ENCODE assay signal across 1 cellular context in the genomic region with DNA sequence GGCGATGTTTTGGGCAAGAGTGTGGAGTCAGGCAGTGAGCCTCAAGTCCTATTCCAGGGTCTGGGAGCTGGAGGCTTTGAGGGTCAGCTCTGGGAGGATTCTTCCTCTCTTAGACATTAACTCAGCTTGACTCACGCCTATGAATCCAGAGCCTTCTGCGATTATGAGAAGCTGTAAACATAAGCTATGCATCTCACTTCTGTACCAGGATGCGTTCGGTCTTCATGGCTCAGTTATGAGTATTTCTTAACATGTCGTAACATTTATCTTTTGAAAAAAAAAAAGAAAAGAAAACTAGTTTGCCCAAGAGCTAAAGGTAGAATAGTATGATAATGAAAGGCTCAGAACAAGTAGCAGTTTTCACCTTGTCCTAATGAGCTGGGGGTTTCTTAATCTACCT.
TF ChIP-seq lines count a peak whose summit lies in the region.

No MANE protein-coding gene starts in this region.

TF ChIP-seq in GM23338, 12 proteins besides CTCF, POLR2A, EP300 and RAD21 (continued from another document):
- TF ChIP-seq, protein P1, sequence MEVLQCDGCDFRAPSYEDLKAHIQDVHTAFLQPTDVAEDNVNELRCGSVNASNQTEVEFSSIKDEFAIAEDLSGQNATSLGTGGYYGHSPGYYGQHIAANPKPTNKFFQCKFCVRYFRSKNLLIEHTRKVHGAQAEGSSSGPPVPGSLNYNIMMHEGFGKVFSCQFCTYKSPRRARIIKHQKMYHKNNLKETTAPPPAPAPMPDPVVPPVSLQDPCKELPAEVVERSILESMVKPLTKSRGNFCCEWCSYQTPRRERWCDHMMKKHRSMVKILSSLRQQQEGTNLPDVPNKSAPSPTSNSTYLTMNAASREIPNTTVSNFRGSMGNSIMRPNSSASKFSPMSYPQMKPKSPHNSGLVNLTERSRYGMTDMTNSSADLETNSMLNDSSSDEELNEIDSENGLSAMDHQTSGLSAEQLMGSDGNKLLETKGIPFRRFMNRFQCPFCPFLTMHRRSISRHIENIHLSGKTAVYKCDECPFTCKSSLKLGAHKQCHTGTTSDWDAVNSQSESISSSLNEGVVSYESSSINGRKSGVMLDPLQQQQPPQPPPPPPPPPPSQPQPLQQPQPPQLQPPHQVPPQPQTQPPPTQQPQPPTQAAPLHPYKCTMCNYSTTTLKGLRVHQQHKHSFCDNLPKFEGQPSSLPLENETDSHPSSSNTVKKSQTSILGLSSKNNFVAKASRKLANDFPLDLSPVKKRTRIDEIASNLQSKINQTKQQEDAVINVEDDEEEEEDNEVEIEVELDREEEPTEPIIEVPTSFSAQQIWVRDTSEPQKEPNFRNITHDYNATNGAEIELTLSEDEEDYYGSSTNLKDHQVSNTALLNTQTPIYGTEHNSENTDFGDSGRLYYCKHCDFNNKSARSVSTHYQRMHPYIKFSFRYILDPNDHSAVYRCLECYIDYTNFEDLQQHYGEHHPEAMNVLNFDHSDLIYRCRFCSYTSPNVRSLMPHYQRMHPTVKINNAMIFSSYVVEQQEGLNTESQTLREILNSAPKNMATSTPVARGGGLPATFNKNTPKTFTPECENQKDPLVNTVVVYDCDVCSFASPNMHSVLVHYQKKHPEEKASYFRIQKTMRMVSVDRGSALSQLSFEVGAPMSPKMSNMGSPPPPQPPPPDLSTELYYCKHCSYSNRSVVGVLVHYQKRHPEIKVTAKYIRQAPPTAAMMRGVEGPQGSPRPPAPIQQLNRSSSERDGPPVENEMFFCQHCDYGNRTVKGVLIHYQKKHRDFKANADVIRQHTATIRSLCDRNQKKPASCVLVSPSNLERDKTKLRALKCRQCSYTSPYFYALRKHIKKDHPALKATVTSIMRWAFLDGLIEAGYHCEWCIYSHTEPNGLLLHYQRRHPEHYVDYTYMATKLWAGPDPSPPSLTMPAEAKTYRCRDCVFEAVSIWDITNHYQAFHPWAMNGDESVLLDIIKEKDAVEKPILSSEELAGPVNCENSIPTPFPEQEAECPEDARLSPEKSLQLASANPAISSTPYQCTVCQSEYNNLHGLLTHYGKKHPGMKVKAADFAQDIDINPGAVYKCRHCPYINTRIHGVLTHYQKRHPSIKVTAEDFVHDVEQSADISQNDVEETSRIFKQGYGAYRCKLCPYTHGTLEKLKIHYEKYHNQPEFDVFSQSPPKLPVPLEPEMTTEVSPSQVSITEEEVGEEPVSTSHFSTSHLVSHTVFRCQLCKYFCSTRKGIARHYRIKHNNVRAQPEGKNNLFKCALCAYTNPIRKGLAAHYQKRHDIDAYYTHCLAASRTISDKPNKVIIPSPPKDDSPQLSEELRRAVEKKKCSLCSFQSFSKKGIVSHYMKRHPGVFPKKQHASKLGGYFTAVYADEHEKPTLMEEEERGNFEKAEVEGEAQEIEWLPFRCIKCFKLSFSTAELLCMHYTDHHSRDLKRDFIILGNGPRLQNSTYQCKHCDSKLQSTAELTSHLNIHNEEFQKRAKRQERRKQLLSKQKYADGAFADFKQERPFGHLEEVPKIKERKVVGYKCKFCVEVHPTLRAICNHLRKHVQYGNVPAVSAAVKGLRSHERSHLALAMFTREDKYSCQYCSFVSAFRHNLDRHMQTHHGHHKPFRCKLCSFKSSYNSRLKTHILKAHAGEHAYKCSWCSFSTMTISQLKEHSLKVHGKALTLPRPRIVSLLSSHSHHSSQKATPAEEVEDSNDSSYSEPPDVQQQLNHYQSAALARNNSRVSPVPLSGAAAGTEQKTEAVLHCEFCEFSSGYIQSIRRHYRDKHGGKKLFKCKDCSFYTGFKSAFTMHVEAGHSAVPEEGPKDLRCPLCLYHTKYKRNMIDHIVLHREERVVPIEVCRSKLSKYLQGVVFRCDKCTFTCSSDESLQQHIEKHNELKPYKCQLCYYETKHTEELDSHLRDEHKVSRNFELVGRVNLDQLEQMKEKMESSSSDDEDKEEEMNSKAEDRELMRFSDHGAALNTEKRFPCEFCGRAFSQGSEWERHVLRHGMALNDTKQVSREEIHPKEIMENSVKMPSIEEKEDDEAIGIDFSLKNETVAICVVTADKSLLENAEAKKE (CRISPR knock-in tag; IDR thresholded peaks at IDR 0.05) = no peak
- TF ChIP-seq POLR2AphosphoS5 (IDR thresholded peaks at IDR 0.05; ENCODE audit: low read depth) = no peak
- no peak for TF ChIP-seq CREB1 (CRISPR knock-in tag; IDR thresholded peaks at IDR 0.05; ENCODE audit: low read depth)
